ENCODE assay signal across 1 cellular context in genomic region chr20:34825530-34826362, GRCh38.
TF ChIP-seq lines count a peak whose summit lies in the region.

Gene NCOA6, minus strand, starts transcription at chr20:34825651. Its CDS starts 43,296 bp downstream, at chr20:34782355.

TF ChIP-seq in HepG2, 621 proteins besides CTCF, POLR2A, EP300 and RAD21 (continued from another document and continues in another):
- no peak for TF ChIP-seq SNAI1 (CRISPR knock-in tag; IDR thresholded peaks at IDR 0.05; ENCODE audit: borderline replicate concordance)
- TF ChIP-seq ZNF614 (CRISPR knock-in tag; IDR thresholded peaks at IDR 0.05; ENCODE audit: borderline replicate concordance): peak; percentile 34
- TF ChIP-seq SRY (CRISPR knock-in tag; IDR thresholded peaks at IDR 0.05): no peak; the same call in 1 of the 2 replicates
- no peak for TF ChIP-seq ZMYM2 (CRISPR knock-in tag; IDR thresholded peaks at IDR 0.05)
- peak; percentile 61 for TF ChIP-seq ZNF687 (CRISPR knock-in tag; IDR thresholded peaks at IDR 0.05)
- TF ChIP-seq HIC2 (CRISPR knock-in tag; IDR thresholded peaks at IDR 0.05; ENCODE audit: low read depth): no peak
- TF ChIP-seq ZNF605 (CRISPR knock-in tag; IDR thresholded peaks at IDR 0.05): no peak
- no peak for TF ChIP-seq ZNF646 (CRISPR knock-in tag; IDR thresholded peaks at IDR 0.05)
- no peak for TF ChIP-seq MED8 (CRISPR knock-in tag; IDR thresholded peaks at IDR 0.05; ENCODE audit: insufficient replicate concordance)
- TF ChIP-seq PCBP1 (IDR thresholded peaks at IDR 0.05; ENCODE audit: borderline replicate concordance, low read depth, low read length): peak; percentile 94
- 0 out of 2 replicates have a peak, but pooled peaks have one; percentile 25 for TF ChIP-seq FOXP4 (CRISPR knock-in tag; IDR thresholded peaks at IDR 0.05)
- no peak for TF ChIP-seq MAFF (IDR thresholded peaks at IDR 0.05; ENCODE audit: low read depth, low read length)
- no peak for TF ChIP-seq CSRNP2 (CRISPR knock-in tag; conservative IDR thresholded peaks at IDR 0.05; ENCODE audit: low read depth)
- TF ChIP-seq REXO4 (CRISPR knock-in tag; IDR thresholded peaks at IDR 0.05; ENCODE audit: borderline replicate concordance): no peak
- no peak for TF ChIP-seq IRF9 (CRISPR knock-in tag; IDR thresholded peaks at IDR 0.05; ENCODE audit: borderline replicate concordance)
- no peak; the same call in 1 of the 2 replicates for TF ChIP-seq ZNF746 (CRISPR knock-in tag; IDR thresholded peaks at IDR 0.05)
- no peak for TF ChIP-seq MLXIP (CRISPR knock-in tag; IDR thresholded peaks at IDR 0.05; ENCODE audit: borderline replicate concordance)
- no peak for TF ChIP-seq ZSCAN5A (CRISPR knock-in tag; IDR thresholded peaks at IDR 0.05; ENCODE audit: borderline replicate concordance)
- no peak for TF ChIP-seq ZKSCAN8 (CRISPR knock-in tag; IDR thresholded peaks at IDR 0.05; ENCODE audit: borderline replicate concordance)
- no peak for TF ChIP-seq PCBP2 (optimal IDR thresholded peaks at IDR 0.05; ENCODE audit: low read depth, low read length, poor library complexity, severe bottlenecking)
- TF ChIP-seq GPN1 (CRISPR knock-in tag; IDR thresholded peaks at IDR 0.05; ENCODE audit: borderline replicate concordance): 0 out of 2 replicates have a peak, but pooled peaks have one; percentile 27
- TF ChIP-seq ZNF18 (CRISPR knock-in tag; IDR thresholded peaks at IDR 0.05; ENCODE audit: insufficient replicate concordance): peak; percentile 1
- TF ChIP-seq ATRX (CRISPR knock-in tag; IDR thresholded peaks at IDR 0.05; ENCODE audit: borderline replicate concordance): no peak
- TF ChIP-seq MAF1 (CRISPR knock-in tag; IDR thresholded peaks at IDR 0.05; ENCODE audit: borderline replicate concordance): peak; percentile 61; the same call in 1 of the 2 replicates
- peak; percentile 89; the same call in 1 of the 2 replicates for TF ChIP-seq ZNF792 (CRISPR knock-in tag; IDR thresholded peaks at IDR 0.05)
- no peak for TF ChIP-seq ZNF20 (CRISPR knock-in tag; IDR thresholded peaks at IDR 0.05)
- TF ChIP-seq ZNF431 (CRISPR knock-in tag; IDR thresholded peaks at IDR 0.05; ENCODE audit: borderline replicate concordance, low read depth): 0 out of 2 replicates have a peak, but pooled peaks have one; percentile 62
- 0 out of 2 replicates have a peak, but pooled peaks have one; percentile 39 for TF ChIP-seq KAT2B (IDR thresholded peaks at IDR 0.05; ENCODE audit: borderline replicate concordance, low read depth, low read length)
- TF ChIP-seq PLRG1 (conservative IDR thresholded peaks at IDR 0.05): no peak
- no peak for TF ChIP-seq ZNF282 (IDR thresholded peaks at IDR 0.05; ENCODE audit: partially characterized antibody)
- peak; percentile 68; the same call in 1 of the 2 replicates for TF ChIP-seq ZBTB20 (CRISPR knock-in tag; IDR thresholded peaks at IDR 0.05; ENCODE audit: borderline replicate concordance, low read depth)
